Comparison of ENCODE assay signal across 9 cellular contexts in the genomic region with DNA sequence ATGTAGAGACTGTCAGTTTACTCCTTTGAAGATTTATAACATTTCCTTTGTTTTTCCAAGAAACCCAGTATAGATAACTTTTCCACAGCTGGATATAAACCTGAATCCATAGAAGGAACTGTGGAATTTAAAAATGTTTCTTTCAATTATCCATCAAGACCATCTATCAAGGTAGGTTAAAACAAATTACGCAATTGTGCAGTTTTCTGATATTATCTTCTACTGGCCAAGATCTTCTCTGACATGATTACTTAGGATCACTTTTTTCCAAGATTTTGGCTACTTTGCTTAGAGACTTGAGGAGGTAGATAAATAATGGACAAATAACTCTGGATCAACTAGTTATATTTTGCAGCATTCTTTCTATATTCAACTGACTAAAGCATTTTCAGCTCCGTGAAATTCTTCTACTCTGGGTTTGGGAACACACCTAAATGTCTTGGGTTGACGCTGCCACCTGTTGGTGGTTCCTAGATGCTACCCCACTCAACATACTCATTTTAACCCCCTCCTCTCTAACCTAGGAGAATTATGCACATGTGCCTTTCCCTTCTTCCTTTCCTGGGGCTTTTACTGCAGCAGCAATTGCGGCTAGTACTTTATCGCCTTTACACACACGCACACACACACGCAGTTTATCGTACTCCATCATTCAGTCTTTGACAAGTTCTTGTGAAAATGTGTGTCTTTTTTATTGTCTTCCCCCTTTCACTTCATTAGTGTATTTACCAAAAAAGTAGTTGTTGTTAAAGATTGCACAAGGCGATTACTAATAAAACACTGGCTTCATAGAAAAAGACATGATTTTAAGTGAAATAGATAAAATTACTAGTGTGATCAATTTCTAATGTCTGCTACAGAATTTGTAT. TPM values are rescaled to one million over a fixed set of nuclear protein-coding genes. Genes with fewer than 3 reads are reported as not detected.
A peak's percentile ranks its signal among the peaks of the same experiment; 100 is the strongest.
DNase-seq lines count a peak whose midpoint lies in the region; ATAC-seq and TF ChIP-seq lines count a peak whose summit lies in the region.
"Had no signal": no experiment of that assay in that cellular context is flagged by ENCODE, and none has a peak within 500 bp of the region (broad histone marks: within the 10 kb centered on the region; RNA-seq: fewer than 3 reads in every experiment).

No MANE protein-coding gene starts in this region.

- H3K36me3 ChIP-seq in adrenal gland (replicated peaks in 1 of 2) = no peaks in the 10 kb centered on the region
- H3K36me3 ChIP-seq: SJSA1 had no signal

- intact Hi-C loops in adrenal gland (cut with DNase I) = no loop called here

- no peak overlapping the region for H3K27ac ChIP-seq in adrenal gland
- H3K27ac ChIP-seq: SJSA1 had no signal

- no peak overlapping the region for H3K4me3 ChIP-seq in epithelial cell of esophagus (ENCODE audit: low read length)
- no peak overlapping the region for H3K4me3 ChIP-seq in adrenal gland
- H3K4me3 ChIP-seq: SJSA1 had no signal

- 32 to 43% (median 39%) methylated on average over 9 of the region's 9 CpGs for WGBS in adrenal gland, 4 donors

- H3K27ac Mint-ChIP-seq in activated CD4-positive, alpha-beta memory T cell treated with anti-CD3 and anti-CD28 coated beads, Interleukin-2, amount 10 ng/mL, durations not matched to agents 7 days and 5 days = no peak overlapping the region

- peak; percentile 57 for ATAC-seq in GM21619 (IDR thresholded peaks at IDR 0.05; ENCODE audit: unreplicated experiment)

- DNase-seq in DMS53 (lab: John Stamatoyannopoulos, UW) (peak; percentile 86), NCI-H226 (peak; percentile 49), epithelial cell of esophagus (ENCODE audit: low read depth) (peak; percentile 55), NCI-H1048 (lab: John Stamatoyannopoulos, UW) (no peak), anterior cingulate cortex (lab: John Stamatoyannopoulos, UW) (no peak), adrenal gland (no peak)
- no peak for DNase-seq in activated CD4-positive, alpha-beta memory T cell treated with anti-CD3 and anti-CD28 coated beads, Interleukin-2, amount 10 ng/mL, durations not matched to agents 7 days and 5 days

- no peaks in the 10 kb centered on the region for H3K9me3 ChIP-seq in adrenal gland (replicated peaks in 1 of 3)
- H3K9me3 ChIP-seq: SJSA1 had no signal

- POLR2A ChIA-PET in activated CD4-positive, alpha-beta memory T cell treated with anti-CD3 and anti-CD28 coated beads, Interleukin-2, amount 10 ng/mL, durations not matched to agents 7 days and 5 days (lab: Charles Lee) = no interaction called here

- no peaks in the 10 kb centered on the region for H3K4me1 ChIP-seq in adrenal gland (replicated peaks in 1 of 2)
- H3K4me1 ChIP-seq: SJSA1 had no signal

- no peaks in the 10 kb centered on the region for H3K27me3 Mint-ChIP-seq in activated CD4-positive, alpha-beta memory T cell treated with anti-CD3 and anti-CD28 coated beads, Interleukin-2, amount 10 ng/mL, durations not matched to agents 7 days and 5 days

- H3K9me3 Mint-ChIP-seq in activated CD4-positive, alpha-beta memory T cell treated with anti-CD3 and anti-CD28 coated beads, Interleukin-2, amount 10 ng/mL, durations not matched to agents 7 days and 5 days = no peaks in the 10 kb centered on the region

- TF ChIP-seq POLR2A in adrenal gland (IDR thresholded peaks at IDR 0.05) = no peak

- CTCF ChIA-PET in activated CD4-positive, alpha-beta memory T cell treated with anti-CD3 and anti-CD28 coated beads, Interleukin-2, amount 10 ng/mL, durations not matched to agents 7 days and 5 days (lab: Charles Lee) = no interaction called here

- H3K27me3 ChIP-seq in adrenal gland = peaks cover 3% of the 10 kb centered on the region
- H3K27me3 ChIP-seq: SJSA1 had no signal

- TF ChIP-seq CTCF in epithelial cell of esophagus (IDR thresholded peaks at IDR 0.05; ENCODE audit: insufficient read depth, low read depth, low read length, missing control alignments) (peak; percentile 68), adrenal gland (IDR thresholded peaks at IDR 0.05) (peak in 2 of 6 experiments; percentile 3 to 15)

- H3K36me3 Mint-ChIP-seq in activated CD4-positive, alpha-beta memory T cell treated with anti-CD3 and anti-CD28 coated beads, Interleukin-2, amount 10 ng/mL, durations not matched to agents 7 days and 5 days (ENCODE audit: low read depth) = no peaks in the 10 kb centered on the region

- no peaks in the 10 kb centered on the region for H3K4me1 Mint-ChIP-seq in activated CD4-positive, alpha-beta memory T cell treated with anti-CD3 and anti-CD28 coated beads, Interleukin-2, amount 10 ng/mL, durations not matched to agents 7 days and 5 days

- no peak overlapping the region for H3K4me3 Mint-ChIP-seq in activated CD4-positive, alpha-beta memory T cell treated with anti-CD3 and anti-CD28 coated beads, Interleukin-2, amount 10 ng/mL, durations not matched to agents 7 days and 5 days

RNA-seq across cellular contexts. Expression of a gene that starts 32.7 kb away (rescaled TPM):
- not detected for total RNA-seq in activated CD4-positive, alpha-beta memory T cell treated with anti-CD3 and anti-CD28 coated beads, Interleukin-2, amount 10 ng/mL, durations not matched to agents 7 days and 5 days
- not detected for total RNA-seq in adrenal gland
- under 1 TPM in 1 of 3 donors, not detected in 2; 0.03 TPM for polyA plus RNA-seq in adrenal gland
- total RNA-seq: SJSA1 had no signal

Comparison
In these comparisons a context has a peak if more than half of its experiments do, and no peak if none do; other contexts are left out.
1. DNase-seq: peak in DMS53 (single experiment), NCI-H226 (single experiment) and epithelial cell of esophagus (single experiment); none in NCI-H1048 (single experiment), anterior cingulate cortex (0 of 58), activated CD4-positive, alpha-beta memory T cell treated with anti-CD3 and anti-CD28 coated beads, Interleukin-2, amount 10 ng/mL, durations not matched to agents 7 days and 5 days (single experiment) and adrenal gland (0 of 7).